Comparison of ENCODE assay signal across 8 cellular contexts in genomic region chr3:50242778-50243551, GRCh38. TPM values are rescaled to one million over a fixed set of nuclear protein-coding genes. Genes with fewer than 3 reads are reported as not detected.
DNase-seq lines count a peak whose midpoint lies in the region; ATAC-seq and TF ChIP-seq lines count a peak whose summit lies in the region.

No MANE protein-coding gene starts in this region.

- intact Hi-C loops in spleen (cut with DNase I; ENCODE audit: low total_unique reads), result no loop called here

- H3K4me1 ChIP-seq in spleen, result peaks cover 98 to 100% (median 99%) of the 10 kb centered on the region in 6 donors

- H3K9me3 ChIP-seq in spleen, result no peaks in the 10 kb centered on the region

- peaks cover 0 to 74% (median 20%) of the 10 kb centered on the region in 6 donors for H3K36me3 ChIP-seq in spleen

- DNase-seq in AML-193 (lab: John Stamatoyannopoulos, UW) (peak; percentile 97), NCI-H226 (peak; percentile 61), amniotic epithelial cell (ENCODE audit: low read depth) (peak; percentile 76), hepatic stellate cell (ENCODE audit: low spot score) (peak; percentile 75), spleen (peak; percentile 97), GM10266 (ENCODE audit: extremely low spot score) (no peak)

- H3K27ac ChIP-seq in spleen, result peak overlapping the region; percentile 88 to 99 (median 96)

- ATAC-seq in GM21825 (IDR thresholded peaks at IDR 0.05; ENCODE audit: unreplicated experiment) (no peak), GM21423 (IDR thresholded peaks at IDR 0.05; ENCODE audit: unreplicated experiment) (no peak)

- TF ChIP-seq CTCF in spleen (IDR thresholded peaks at IDR 0.05 in 8 of 11, conservative IDR thresholded peaks at IDR 0.05 in 3 of 11), result peak in 8 of 11 experiments; percentile 23 to 80 (median 56)
- TF ChIP-seq CTCF in GM10266 (IDR thresholded peaks at IDR 0.05; ENCODE audit: control insufficient read depth, insufficient read depth, low read depth, missing control alignments), result no peak

- no peaks in the 10 kb centered on the region for H3K27me3 ChIP-seq in spleen (replicated peaks in 1 of 7)

- no peak for TF ChIP-seq POLR2A in spleen (IDR thresholded peaks at IDR 0.05)

- 5 to 14% (median 6%) methylated on average over 6 to 14 of the region's 14 CpGs for WGBS in spleen, 5 donors

- peak overlapping the region in 5 of 8 donors; percentile 4 to 60 (median 23) for H3K4me3 ChIP-seq in spleen

RNA-seq across cellular contexts. Expression of gene GNAI2, which starts 7.0 kb away (rescaled TPM):
- 100 to 1,000 TPM; 276 to 466 (median 385) TPM for total RNA-seq in spleen
- polyA plus RNA-seq in spleen, result 100 to 1,000 TPM; 147 to 232 (median 170) TPM

RNA-seq across cellular contexts. Expression of gene SEMA3B, which starts 26.0 kb away (rescaled TPM):
- total RNA-seq in spleen, result 10 to 100 TPM in 1 of 7 donors, 1 to 10 TPM in 6; 2.2 to 13.9 (median 4.5) TPM
- 10 to 100 TPM in 1 of 3 donors, 1 to 10 TPM in 2; 2.7 to 14.5 (median 3.4) TPM for polyA plus RNA-seq in spleen

RNA-seq across cellular contexts. Expression of gene LSMEM2, which starts 35.9 kb away (rescaled TPM):
- under 1 TPM in 1 of 7 donors, not detected in 6; 0.46 TPM for total RNA-seq in spleen
- under 1 TPM; 0.06 to 0.29 (median 0.20) TPM for polyA plus RNA-seq in spleen

RNA-seq across cellular contexts. Expression of gene SLC38A3, which starts 37.9 kb away (rescaled TPM):
- total RNA-seq in spleen, result not detected
- under 1 TPM in 2 of 3 donors, not detected in 1; 0.02 to 0.07 TPM for polyA plus RNA-seq in spleen

RNA-seq across cellular contexts. Expression of gene IFRD2, which starts 49.3 kb away (rescaled TPM):
- 10 to 100 TPM; 40.2 to 67.6 (median 48.0) TPM for total RNA-seq in spleen
- polyA plus RNA-seq in spleen, result 10 to 100 TPM; 58.4 to 76.7 (median 74.8) TPM
